ENCODE assay signal across 11 cellular contexts in the genomic region with DNA sequence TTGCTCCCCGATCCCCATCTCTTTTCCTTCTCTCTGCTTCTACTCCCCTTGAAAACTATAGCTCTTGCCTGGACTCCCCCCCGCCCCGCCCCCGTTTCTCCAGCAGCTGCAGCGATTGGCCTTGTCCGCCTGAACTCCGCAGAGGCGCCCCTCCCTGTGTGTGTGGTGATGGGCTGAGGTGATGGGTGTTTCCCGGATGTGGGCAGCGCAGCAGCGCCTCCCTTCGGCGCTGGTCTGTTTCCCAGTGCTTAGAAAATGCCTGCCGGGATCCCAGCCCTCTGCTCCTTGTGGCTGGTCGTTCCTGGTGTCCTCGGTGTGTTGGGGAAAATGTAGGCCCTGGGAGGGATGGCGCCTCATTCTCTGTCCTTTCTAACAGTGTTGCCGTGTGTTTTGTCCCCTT. TPM values are rescaled to one million over a fixed set of nuclear protein-coding genes. Genes with fewer than 3 reads are reported as not detected.
DNase-seq lines count a peak whose midpoint lies in the region; ATAC-seq and TF ChIP-seq lines count a peak whose summit lies in the region.
"Had no signal": no experiment of that assay in that cellular context is flagged by ENCODE, and none has a peak within 500 bp of the region (broad histone marks: within the 10 kb centered on the region; RNA-seq: fewer than 3 reads in every experiment).

No MANE protein-coding gene starts in this region.

- H3K4me1 Mint-ChIP-seq in activated T-helper 1 cell treated with anti-CD3 and anti-CD28 coated beads, Interleukin-12 subunit alpha, Interleukin-12 subunit beta, Interleukin-2, Interleukin-4 antibody, amounts not matched to agents 30 ng/mL and 10 ng/mL and 1 ng/mL, durations not matched to agents 14 hours and 24 hours and 36 hours (ENCODE audit: low read depth) = no peaks in the 10 kb centered on the region

- peaks cover 2% of the 10 kb centered on the region for H3K27me3 Mint-ChIP-seq in activated T-helper 1 cell treated with anti-CD3 and anti-CD28 coated beads, Interleukin-12 subunit alpha, Interleukin-12 subunit beta, Interleukin-2, Interleukin-4 antibody, amounts not matched to agents 30 ng/mL and 10 ng/mL and 1 ng/mL, durations not matched to agents 14 hours and 24 hours and 36 hours (ENCODE audit: insufficient read depth)
- H3K27me3 Mint-ChIP-seq: activated B cell treated with CpG ODN at 0.5 μM for 24 hours had no signal

- H3K36me3 ChIP-seq in WERI-Rb-1 = peaks cover 15% of the 10 kb centered on the region
- H3K36me3 ChIP-seq: pancreas had no signal

- ATAC-seq in left colon (peak; percentile 75), HG02852 (IDR thresholded peaks at IDR 0.05; ENCODE audit: unreplicated experiment) (no peak), GM19467 (IDR thresholded peaks at IDR 0.05; ENCODE audit: unreplicated experiment) (no peak), GM19035 (IDR thresholded peaks at IDR 0.05; ENCODE audit: unreplicated experiment) (no peak)

- no peaks in the 10 kb centered on the region for H3K9me3 Mint-ChIP-seq in activated T-helper 1 cell treated with anti-CD3 and anti-CD28 coated beads, Interleukin-12 subunit alpha, Interleukin-12 subunit beta, Interleukin-2, Interleukin-4 antibody, amounts not matched to agents 30 ng/mL and 10 ng/mL and 1 ng/mL, durations not matched to agents 14 hours and 24 hours and 36 hours
- H3K9me3 Mint-ChIP-seq: activated B cell treated with CpG ODN at 0.5 μM for 24 hours had no signal

- intact Hi-C loops in left colon (cut with DNase I, micrococcal nuclease) = no loop called here
- intact Hi-C loops in activated T-helper 1 cell treated with anti-CD3 and anti-CD28 coated beads, Interleukin-12 subunit alpha, Interleukin-12 subunit beta, Interleukin-2, Interleukin-4 antibody, amounts not matched to agents 30 ng/mL and 10 ng/mL and 1 ng/mL, durations not matched to agents 14 hours and 24 hours and 36 hours (cut with micrococcal nuclease) = no loop called here

- no peaks in the 10 kb centered on the region for H3K27me3 ChIP-seq in WERI-Rb-1 (ENCODE audit: insufficient read depth, low read depth, severe bottlenecking)
- H3K27me3 ChIP-seq: pancreas had no signal

- H3K9me3 ChIP-seq in WERI-Rb-1 (ENCODE audit: severe bottlenecking) = no peaks in the 10 kb centered on the region
- H3K9me3 ChIP-seq: pancreas had no signal

- H3K4me3 Mint-ChIP-seq in activated T-helper 1 cell treated with anti-CD3 and anti-CD28 coated beads, Interleukin-12 subunit alpha, Interleukin-12 subunit beta, Interleukin-2, Interleukin-4 antibody, amounts not matched to agents 30 ng/mL and 10 ng/mL and 1 ng/mL, durations not matched to agents 14 hours and 24 hours and 36 hours = no peak overlapping the region
- H3K4me3 Mint-ChIP-seq: activated B cell treated with CpG ODN at 0.5 μM for 24 hours had no signal

- peak; percentile 3 for DNase-seq in COLO668 (lab: John Stamatoyannopoulos, UW; ENCODE audit: unreplicated experiment)
- DNase-seq in NCI-H1092 (lab: John Stamatoyannopoulos, UW) = peak; percentile 58
- DNase-seq in WERI-Rb-1 = peak; percentile 61
- DNase-seq in left colon = peak; percentile 46 to 56
- DNase-seq in activated T-helper 1 cell treated with anti-CD3 and anti-CD28 coated beads, Interleukin-12 subunit alpha, Interleukin-12 subunit beta, Interleukin-2, Interleukin-4 antibody, amounts not matched to agents 30 ng/mL and 10 ng/mL and 1 ng/mL, durations not matched to agents 14 hours and 24 hours and 36 hours (ENCODE audit: low spot score) = no peak
- DNase-seq: activated B cell treated with CpG ODN at 0.5 μM for 24 hours, hippocampal formation, pancreas had no signal

- H3K36me3 Mint-ChIP-seq in activated T-helper 1 cell treated with anti-CD3 and anti-CD28 coated beads, Interleukin-12 subunit alpha, Interleukin-12 subunit beta, Interleukin-2, Interleukin-4 antibody, amounts not matched to agents 30 ng/mL and 10 ng/mL and 1 ng/mL, durations not matched to agents 14 hours and 24 hours and 36 hours (ENCODE audit: low read depth) = no peaks in the 10 kb centered on the region

- no peak overlapping the region for H3K27ac ChIP-seq in WERI-Rb-1
- H3K27ac ChIP-seq: pancreas had no signal

- TF ChIP-seq CTCF in WERI-Rb-1 (IDR thresholded peaks at IDR 0.05; ENCODE audit: low read depth, low read length) = peak; percentile 51

- H3K4me3 ChIP-seq in WERI-Rb-1 (ENCODE audit: low read depth, low read length) = no peak overlapping the region
- H3K4me3 ChIP-seq: pancreas had no signal

- no peak overlapping the region for H3K27ac Mint-ChIP-seq in activated T-helper 1 cell treated with anti-CD3 and anti-CD28 coated beads, Interleukin-12 subunit alpha, Interleukin-12 subunit beta, Interleukin-2, Interleukin-4 antibody, amounts not matched to agents 30 ng/mL and 10 ng/mL and 1 ng/mL, durations not matched to agents 14 hours and 24 hours and 36 hours
- H3K27ac Mint-ChIP-seq: activated B cell treated with CpG ODN at 0.5 μM for 24 hours had no signal

RNA-seq across cellular contexts. Expression of gene GALNT8, which starts 43.3 kb away (rescaled TPM):
- total RNA-seq in left colon = 10 to 100 TPM; 24.5 to 41.0 TPM
- 0.39 and 2.1 TPM in 2 replicates for total RNA-seq in activated T-helper 1 cell treated with anti-CD3 and anti-CD28 coated beads, Interleukin-12 subunit alpha, Interleukin-12 subunit beta, Interleukin-2, Interleukin-4 antibody, amounts not matched to agents 30 ng/mL and 10 ng/mL and 1 ng/mL, durations not matched to agents 14 hours and 24 hours and 36 hours
